In the genomic region with DNA sequence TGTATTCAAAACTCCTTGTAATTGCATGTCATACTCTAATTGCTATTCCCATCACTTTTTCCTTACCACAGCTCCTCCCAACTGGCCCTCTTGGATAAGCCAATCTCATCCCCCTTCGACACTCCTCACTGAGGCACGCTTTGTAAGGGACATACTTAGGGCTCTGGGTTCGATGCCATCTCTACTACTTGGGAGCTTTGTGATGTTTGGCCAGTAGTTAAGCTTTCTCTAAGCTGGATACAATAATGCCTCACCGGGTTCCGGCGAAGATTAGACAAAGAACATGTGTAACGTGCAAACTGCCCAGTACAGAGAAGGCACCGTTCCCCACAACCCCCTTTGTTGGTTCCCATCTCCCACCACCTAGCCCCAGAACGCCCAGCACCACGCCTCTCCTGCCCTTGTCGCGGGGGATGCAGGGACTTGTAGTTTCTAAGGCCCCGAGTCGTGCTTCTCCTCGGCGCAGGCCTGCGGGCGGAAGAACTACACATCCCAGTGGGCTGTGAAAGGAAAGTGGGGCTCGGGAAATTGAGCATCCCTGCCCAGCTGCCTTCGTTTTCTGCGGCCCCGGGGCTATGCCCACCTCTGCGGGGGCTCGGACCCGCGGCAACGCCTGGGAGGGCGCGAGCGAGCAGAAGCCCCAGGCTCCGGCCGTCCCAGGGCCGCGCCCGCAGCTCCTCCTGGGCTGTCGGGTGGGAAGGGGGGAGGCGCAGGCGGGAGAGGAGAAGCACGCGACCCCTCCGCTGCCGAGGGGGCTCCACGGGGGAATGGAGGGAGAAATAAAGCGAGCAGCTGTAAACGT, we compare ENCODE assay signal across 8 cellular contexts. TPM values are rescaled to one million over a fixed set of nuclear protein-coding genes. Genes with fewer than 3 reads are reported as not detected.
A peak's percentile ranks its signal among the peaks of the same experiment; 100 is the strongest.
DNase-seq lines count a peak whose midpoint lies in the region; ATAC-seq and TF ChIP-seq lines count a peak whose summit lies in the region.

No MANE protein-coding gene starts in this region.

- no peaks in the 10 kb centered on the region for H3K9me3 ChIP-seq in PC-3 (ENCODE audit: low read length)
- no peaks in the 10 kb centered on the region for H3K9me3 ChIP-seq in esophagus (ENCODE audit: control insufficient read depth in 2 of 2, insufficient read depth in 1 of 2, low read depth in 1 of 2, low read length in 1 of 2)
- H3K9me3 ChIP-seq in mucosa of stomach (ENCODE audit: control insufficient read depth, low read length) = no peaks in the 10 kb centered on the region

- peaks cover 22% of the 10 kb centered on the region for H3K79me2 ChIP-seq in PC-3 (ENCODE audit: low read length)

- POLR2A ChIA-PET in PC-3 (lab: Charles Lee; ENCODE audit: unreplicated experiment) = interaction anchor here (0.6 kb wide), 2 partner anchors 233 to 450 kb away, joined by 5 to 6 read pairs; no protein-coding TSS in a partner anchor

- H3K27me3 ChIP-seq in PC-3 (ENCODE audit: low read length) = no peaks in the 10 kb centered on the region
- H3K27me3 ChIP-seq in esophagus (ENCODE audit: control insufficient read depth in 1 of 2, insufficient read depth in 2 of 2, low read length in 2 of 2) = no peaks in the 10 kb centered on the region
- H3K27me3 ChIP-seq in mucosa of stomach (ENCODE audit: control insufficient read depth, insufficient read depth, low read length) = no peaks in the 10 kb centered on the region

- no peaks in the 10 kb centered on the region for H3K9me2 ChIP-seq in PC-3 (replicated peaks; ENCODE audit: low read length)

- H3K27ac ChIP-seq in PC-3 (ENCODE audit: low read length) (no peak overlapping the region), esophagus (ENCODE audit: low read depth in 2 of 2, low read length in 1 of 2) (peak overlapping the region; percentile 92 to 93)

- H3F3A ChIP-seq in PC-3 (ENCODE audit: low read length, unreplicated experiment) = no peaks in the 10 kb centered on the region

- ATAC-seq in GM21737 (IDR thresholded peaks at IDR 0.05; ENCODE audit: unreplicated experiment) (peak; percentile 77), PC-3 (peak; percentile 73)

- in situ Hi-C loops in KBM-7 (cut with MboI; ENCODE audit: low pct_unique_long_range_greater_than_20kb, low sequenced_read_pairs) = no loop called here

- H3K4me3 ChIP-seq in PC-3 (ENCODE audit: low read length) (peak overlapping the region; percentile 96), esophagus (ENCODE audit: low read depth in 1 of 2, low read length in 2 of 2) (peak overlapping the region; percentile 75 to 95), mucosa of stomach (ENCODE audit: low read length) (peak overlapping the region; percentile 6)

- DNase-seq in DMS53 treated with DMSO at 0.1 percent for 48 hours (lab: John Stamatoyannopoulos, UW; ENCODE audit: unreplicated experiment) (peak; percentile 73), KBM-7 (peak; percentile 91), PC-3 (peak; percentile 85)
- DNase-seq in activated T-cell treated with anti-CD3 and anti-CD28 coated beads, Interleukin-2, amount 50 U/mL, for 1 hour = peak; percentile 86
- DNase-seq in stimulated activated CD8-positive, alpha-beta memory T cell treated with anti-CD3 and anti-CD28 coated beads, Interleukin-4, amount 100 ng/mL, for 4 hours (ENCODE audit: low read depth in 2 of 2, low spot score in 1 of 2) = peak; percentile 74 to 80

- WGBS in esophagus, 2 donors = 0% methylated on average over 34 to 45 of the region's 45 CpGs

- H3K4me1 ChIP-seq in PC-3 (ENCODE audit: insufficient read depth, low read length) (peaks cover 11% of the 10 kb centered on the region; the same call in 1 of the 2 replicates), esophagus (ENCODE audit: control insufficient read depth in 2 of 2, insufficient read depth in 2 of 2, low read length in 1 of 2) (peaks cover 0 to 7% of the 10 kb centered on the region in 2 donors), mucosa of stomach (ENCODE audit: control insufficient read depth, insufficient read depth, low read length) (peaks cover 17% of the 10 kb centered on the region)

- intact Hi-C loops in PC-3 (cut with micrococcal nuclease) = loop anchor here (2.0 to 5.0 kb wide), 5 partner anchors 47 to 233 kb away; a partner anchor contains a TSS

- H3K4me2 ChIP-seq in PC-3 (ENCODE audit: low read length) = peak overlapping the region; percentile 88

- CTCF ChIA-PET in PC-3 (lab: Charles Lee) = interaction anchor here (1.1 kb wide), 1 partner anchor 65 kb away, joined by 4 read pairs; no protein-coding TSS in a partner anchor

- BruUV-seq in PC-3 (replicated peaks; lab: Mats Ljungman, UMichigan) = TSS peak; percentile 42

- H2AFZ ChIP-seq in PC-3 (ENCODE audit: low read length) = peak overlapping the region; percentile 91

- no peak for TF ChIP-seq CTCF in PC-3 (conservative IDR thresholded peaks at IDR 0.05; ENCODE audit: low read depth, low read length)

- H4K20me1 ChIP-seq in PC-3 (ENCODE audit: low read length) = no peaks in the 10 kb centered on the region

- H3K36me3 ChIP-seq in PC-3 (ENCODE audit: low read depth, low read length) (no peaks in the 10 kb centered on the region), esophagus (ENCODE audit: control insufficient read depth in 2 of 2, insufficient read depth in 2 of 2, low read length in 1 of 2) (no peaks in the 10 kb centered on the region), mucosa of stomach (ENCODE audit: control insufficient read depth, insufficient read depth, low read length) (no peaks in the 10 kb centered on the region)

- peak overlapping the region; percentile 79 for H3K9ac ChIP-seq in PC-3 (ENCODE audit: low read length)
- H3K9ac ChIP-seq in mucosa of stomach (ENCODE audit: low read length) = peak overlapping the region; percentile 82

RNA-seq across cellular contexts. Expression of a gene that starts 1.1 kb away (rescaled TPM):
- total RNA-seq in PC-3 (2014; rRNA removed) = 4.9 and 10.6 TPM in 2 replicates
- 1 to 10 TPM; 2.9 to 3.7 TPM for polyA plus RNA-seq in esophagus

RNA-seq across cellular contexts. Expression of a gene that starts 56.5 kb away (rescaled TPM):
- 7.9 and 10.3 TPM in 2 replicates for total RNA-seq in PC-3 (2014; rRNA removed)
- 1 to 10 TPM; 4.8 to 5.4 TPM for polyA plus RNA-seq in esophagus

Comparison
In these comparisons a context has a peak if more than half of its experiments do, and no peak if none do; other contexts are left out.
1. H3K4me3 ChIP-seq: peak in every context shown above with its lines; median percentile 96 in PC-3; 85 in esophagus; 6 in mucosa of stomach.